ENCODE assay signal across 18 cellular contexts in genomic region chr6:120354452-120355098, GRCh38.
DNase-seq lines count a peak whose midpoint lies in the region; ATAC-seq, FAIRE-seq and TF ChIP-seq lines count a peak whose summit lies in the region.
"Had no signal": no experiment of that assay in that cellular context is flagged by ENCODE, and none has a peak within 500 bp of the region (broad histone marks: within the 10 kb centered on the region; RNA-seq: fewer than 3 reads in every experiment).

No MANE protein-coding gene starts in this region.

- H3F3A ChIP-seq in PC-3 (ENCODE audit: low read length, unreplicated experiment) = no peaks in the 10 kb centered on the region

- ATAC-seq in GM18868 (IDR thresholded peaks at IDR 0.05; ENCODE audit: unreplicated experiment) (peak; percentile 70), HG02981 (IDR thresholded peaks at IDR 0.05; ENCODE audit: unreplicated experiment) (peak; percentile 58), PC-3 (no peak), left ventricle myocardium superior (no peak)
- ATAC-seq: body of pancreas; effector memory CD8-positive, alpha-beta T cell; left lobe of liver; Panc1 had no signal

- POLR2A ChIA-PET in PC-3 (lab: Charles Lee; ENCODE audit: unreplicated experiment) = no interaction called here

- H4K20me1 ChIP-seq in PC-3 (ENCODE audit: low read length) = no peaks in the 10 kb centered on the region

- no peaks in the 10 kb centered on the region for H3K9me3 ChIP-seq in PC-3 (ENCODE audit: low read length)
- H3K9me3 ChIP-seq: body of pancreas, HAP-1, thyroid gland had no signal

- H3K79me2 ChIP-seq in PC-3 (ENCODE audit: low read length) = no peaks in the 10 kb centered on the region

- intact Hi-C loops in PC-3 (cut with micrococcal nuclease) = no loop called here
- intact Hi-C loops in left ventricle myocardium superior (cut with micrococcal nuclease) = no loop called here

- H3K27ac ChIP-seq in PC-3 (ENCODE audit: low read length) = peak overlapping the region; percentile 39
- H3K27ac ChIP-seq: body of pancreas, neural progenitor cell, thyroid gland had no signal

- H3K9ac ChIP-seq in PC-3 (ENCODE audit: low read length) = no peak overlapping the region
- H3K9ac ChIP-seq: neural progenitor cell had no signal

- no peak overlapping the region for H3K4me3 ChIP-seq in PC-3 (ENCODE audit: low read length)
- H3K4me3 ChIP-seq in fibroblast of mammary gland (ENCODE audit: control insufficient read depth, low read depth, low read length) = no peak overlapping the region
- H3K4me3 ChIP-seq: body of pancreas, HAP-1, neural progenitor cell, thyroid gland had no signal

- peak; percentile 74 for DNase-seq in PC-3
- DNase-seq in fibroblast of mammary gland (ENCODE audit: low read depth) = peak; percentile 69
- no peak for DNase-seq in HTR-8/SVneo (ENCODE audit: insufficient read length, low spot score)
- no peak for DNase-seq in left ventricle myocardium superior
- no peak for DNase-seq in C1 segment of cervical spinal cord (lab: John Stamatoyannopoulos, UW)
- no peak for DNase-seq in cortex of kidney (lab: John Stamatoyannopoulos, UW)
- DNase-seq: activated T-cell treated with anti-CD3 and anti-CD28 coated beads, Interleukin-2, amount 50 U/mL, for 1 hour; body of pancreas; effector memory CD8-positive, alpha-beta T cell; glutamatergic neuron; Kasumi-1; thyroid gland had no signal

- H3K4me2 ChIP-seq in PC-3 (ENCODE audit: low read length) = no peak overlapping the region
- H3K4me2 ChIP-seq: neural progenitor cell had no signal

- no peaks in the 10 kb centered on the region for H3K27me3 ChIP-seq in PC-3 (ENCODE audit: low read length)
- H3K27me3 ChIP-seq: body of pancreas, neural progenitor cell, thyroid gland had no signal

- BruUV-seq in PC-3 (replicated peaks; lab: Mats Ljungman, UMichigan) = no TSS peak

- peaks cover 8% of the 10 kb centered on the region for H3K4me1 ChIP-seq in PC-3 (ENCODE audit: insufficient read depth, low read length)
- H3K4me1 ChIP-seq: body of pancreas, HAP-1, neural progenitor cell, thyroid gland had no signal

- no peak overlapping the region for H2AFZ ChIP-seq in PC-3 (ENCODE audit: low read length)
- H2AFZ ChIP-seq: neural progenitor cell had no signal

- TF ChIP-seq CTCF in PC-3 (conservative IDR thresholded peaks at IDR 0.05; ENCODE audit: low read depth, low read length) (no peak), fibroblast of mammary gland (conservative IDR thresholded peaks at IDR 0.05; ENCODE audit: control insufficient read depth, insufficient read depth, low read depth, low read length) (no peak)

- no peaks in the 10 kb centered on the region for H3K36me3 ChIP-seq in PC-3 (ENCODE audit: low read depth, low read length)
- H3K36me3 ChIP-seq: HAP-1, neural progenitor cell, thyroid gland had no signal

- CTCF ChIA-PET in PC-3 (lab: Charles Lee) = no interaction called here

- H3K9me2 ChIP-seq in PC-3 (replicated peaks; ENCODE audit: low read length) = no peaks in the 10 kb centered on the region

- FAIRE-seq in HTR-8/SVneo (lab: Jason Lieb, UNC) = no peak

Comparison
In these comparisons a context has a peak if more than half of its experiments do, and no peak if none do; other contexts are left out.
1. ATAC-seq: peak in GM18868 (single experiment) and HG02981 (single experiment); none in PC-3 (single experiment) and left ventricle myocardium superior (single experiment).
2. DNase-seq: peak in PC-3 (single experiment) and fibroblast of mammary gland (single experiment); none in HTR-8/SVneo (single experiment), left ventricle myocardium superior (single experiment), C1 segment of cervical spinal cord (0 of 14) and cortex of kidney (single experiment).